10 cellular contexts compared by ENCODE assay signal in genomic region chr5:122163151-122164069, GRCh38. TPM values are rescaled to one million over a fixed set of nuclear protein-coding genes. Genes with fewer than 3 reads are reported as not detected.
DNase-seq lines count a peak whose midpoint lies in the region; ATAC-seq, FAIRE-seq and TF ChIP-seq lines count a peak whose summit lies in the region.
"Had no signal": no experiment of that assay in that cellular context is flagged by ENCODE, and none has a peak within 500 bp of the region (broad histone marks: within the 10 kb centered on the region; RNA-seq: fewer than 3 reads in every experiment).

No MANE protein-coding gene starts in this region.

- H3K4me2 ChIP-seq in HepG2 (ENCODE audit: low read depth, low read length) = no peak overlapping the region

- H3K27me3 ChIP-seq in HepG2 (ENCODE audit: control insufficient read depth in 1 of 2, insufficient read depth in 2 of 2, low read length in 2 of 2) (no peaks in the 10 kb centered on the region), right lobe of liver (no peaks in the 10 kb centered on the region), bronchial epithelial cell (ENCODE audit: control insufficient read depth, insufficient read depth, low read length) (no peaks in the 10 kb centered on the region), left lung (no peaks in the 10 kb centered on the region)

- no peak for TF ChIP-seq EP300 in HepG2 (IDR thresholded peaks at IDR 0.05; ENCODE audit: low read depth in 2 of 2, low read length in 2 of 2)
- TF ChIP-seq EP300 in HepG2 (CRISPR knock-in tag; IDR thresholded peaks at IDR 0.05; ENCODE audit: borderline replicate concordance) = no peak

- in situ Hi-C loops in HepG2 (cut with HindIII; ENCODE audit: extremely low pct_ligation_motif_present, low pct_unique_long_range_greater_than_20kb) = no loop called here

- H3K9me3 Mint-ChIP-seq in naive thymus-derived CD8-positive, alpha-beta T cell = no peaks in the 10 kb centered on the region
- H3K9me3 Mint-ChIP-seq: central memory CD8-positive, alpha-beta T cell had no signal

- H3K36me3 Mint-ChIP-seq in naive thymus-derived CD8-positive, alpha-beta T cell = no peaks in the 10 kb centered on the region
- H3K36me3 Mint-ChIP-seq: CD4-positive, CD25-positive, alpha-beta regulatory T cell had no signal

- POLR2A ChIA-PET in HepG2 (lab: Yijun Ruan, JAX) = no interaction called here
- POLR2A ChIA-PET in naive thymus-derived CD8-positive, alpha-beta T cell (lab: Charles Lee) = no interaction called here

- peaks cover 0 to 8% (median 1%) of the 10 kb centered on the region in 5 donors for H3K27me3 Mint-ChIP-seq in naive thymus-derived CD8-positive, alpha-beta T cell
- H3K27me3 Mint-ChIP-seq: CD4-positive, CD25-positive, alpha-beta regulatory T cell; central memory CD8-positive, alpha-beta T cell had no signal

- no peak for TF ChIP-seq POLR2A in HepG2 (IDR thresholded peaks at IDR 0.05; ENCODE audit: insufficient read depth in 1 of 2, low read depth in 2 of 2, low read length in 2 of 2)
- TF ChIP-seq POLR2A in right lobe of liver (IDR thresholded peaks at IDR 0.05) = no peak

- no peak for TF ChIP-seq RAD21 in HepG2 (CRISPR knock-in tag; IDR thresholded peaks at IDR 0.05)

- no peak for TF ChIP-seq CTCF in HepG2 (CRISPR knock-in tag; IDR thresholded peaks at IDR 0.05)
- no peak for TF ChIP-seq CTCF in right lobe of liver (IDR thresholded peaks at IDR 0.05)
- no peak for TF ChIP-seq CTCF in bronchial epithelial cell (IDR thresholded peaks at IDR 0.05; ENCODE audit: insufficient read depth, low read length, severe bottlenecking)
- no peak for TF ChIP-seq CTCF in left lung (IDR thresholded peaks at IDR 0.05)

- H3K4me1 Mint-ChIP-seq in naive thymus-derived CD8-positive, alpha-beta T cell = no peaks in the 10 kb centered on the region
- H3K4me1 Mint-ChIP-seq: CD4-positive, CD25-positive, alpha-beta regulatory T cell; central memory CD8-positive, alpha-beta T cell had no signal

- H4K20me1 ChIP-seq in HepG2 (ENCODE audit: insufficient read depth, low read length) = no peaks in the 10 kb centered on the region

- H3K36me3 ChIP-seq in HepG2 (replicated peaks in 1 of 2; ENCODE audit: control insufficient read depth in 1 of 2, insufficient read depth in 2 of 2, low read length in 2 of 2) (no peaks in the 10 kb centered on the region), right lobe of liver (no peaks in the 10 kb centered on the region), bronchial epithelial cell (ENCODE audit: control insufficient read depth, insufficient read depth, low read length) (no peaks in the 10 kb centered on the region), left lung (no peaks in the 10 kb centered on the region)

- no peak overlapping the region for H3K27ac ChIP-seq in HepG2 (ENCODE audit: extremely low read length, insufficient read depth, low read length)
- H3K27ac ChIP-seq in right lobe of liver = no peak overlapping the region
- peak overlapping the region; percentile 53 to 72 for H3K27ac ChIP-seq in left lung

- H2AFZ ChIP-seq in HepG2 (ENCODE audit: low read length) = no peak overlapping the region

- no peak for FAIRE-seq in HepG2 (lab: Jason Lieb, UNC)
- FAIRE-seq in bronchial epithelial cell (lab: Jason Lieb, UNC) = peak; percentile 18

- 38% methylated on average over 4 of the region's 4 CpGs for WGBS in HepG2 (ENCODE audit: low lambda C conversion rate)
- 63% methylated on average over 4 of the region's 4 CpGs for WGBS in right lobe of liver (ENCODE audit: insufficient coverage, low coverage, low lambda C conversion rate, missing lambda C conversion rate)

- no peaks in the 10 kb centered on the region for H3K9me3 ChIP-seq in HepG2 (ENCODE audit: low read length)
- no peaks in the 10 kb centered on the region for H3K9me3 ChIP-seq in right lobe of liver
- H3K9me3 ChIP-seq in left lung = no peaks in the 10 kb centered on the region

- no peaks in the 10 kb centered on the region for H3K79me2 ChIP-seq in HepG2 (ENCODE audit: insufficient read depth, low read length)

- H3K27ac Mint-ChIP-seq in naive thymus-derived CD8-positive, alpha-beta T cell = no peak overlapping the region

- no peak for DNase-seq in HepG2 (ENCODE audit: low spot score)
- no peak for DNase-seq in right lobe of liver
- peak; percentile 93 for DNase-seq in bronchial epithelial cell (ENCODE audit: low read depth)
- DNase-seq in left lung = no peak
- no peak for DNase-seq in naive thymus-derived CD8-positive, alpha-beta T cell
- no peak for DNase-seq in SIG-M5 (lab: John Stamatoyannopoulos, UW)
- DNase-seq in iPS-NIHi7 (ENCODE audit: extremely low spot score) = no peak
- DNase-seq: CD4-positive, CD25-positive, alpha-beta regulatory T cell had no signal

- H3K4me1 ChIP-seq in HepG2 (ENCODE audit: insufficient read depth, low read length) (peaks cover 18% of the 10 kb centered on the region), right lobe of liver (peaks cover 0 to 24% (median 0%) of the 10 kb centered on the region in 4 donors), left lung (peaks cover 0 to 8% of the 10 kb centered on the region in 2 donors)

- no TSS peak for BruUV-seq in HepG2 (replicated peaks; lab: Mats Ljungman, UMichigan)

- CTCF ChIA-PET in HepG2 (lab: Yijun Ruan, JAX; ENCODE audit: low intra/inter-chr PET ratio, low total read pairs) = no interaction called here

- H3K4me3 ChIP-seq in HepG2 (replicated peaks in 1 of 3; ENCODE audit: insufficient read depth in 1 of 3, low read depth in 2 of 3, low read length in 3 of 3) (no peak overlapping the region), right lobe of liver (no peak overlapping the region), bronchial epithelial cell (ENCODE audit: low read depth, low read length) (no peak overlapping the region), left lung (no peak overlapping the region)

- intact Hi-C loops in HepG2 (cut with micrococcal nuclease; ENCODE audit: unreplicated experiment) (no loop called here), right lobe of liver (cut with DNase I) (no loop called here), left lung (cut with DNase I) (no loop called here)

- no peak overlapping the region for H3K9ac ChIP-seq in HepG2 (ENCODE audit: insufficient read depth, low read depth, low read length)

- ATAC-seq in HepG2 (no peak), right lobe of liver (no peak), left lung (peak; percentile 79), GM21360 (IDR thresholded peaks at IDR 0.05; ENCODE audit: unreplicated experiment) (no peak)
- ATAC-seq in naive thymus-derived CD8-positive, alpha-beta T cell = no peak

- H3K4me3 Mint-ChIP-seq in naive thymus-derived CD8-positive, alpha-beta T cell = no peak overlapping the region
- H3K4me3 Mint-ChIP-seq: CD4-positive, CD25-positive, alpha-beta regulatory T cell; central memory CD8-positive, alpha-beta T cell had no signal

TF ChIP-seq in HepG2, 621 proteins besides CTCF, POLR2A, EP300 and RAD21:
- TF ChIP-seq NFE2L2 (IDR thresholded peaks at IDR 0.05; ENCODE audit: low read length) (no peak), CEBPB (IDR thresholded peaks at IDR 0.05; ENCODE audit: borderline replicate concordance, low read depth, low read length) (peak; percentile 17; the same call in 1 of the 2 replicates)

RNA-seq across cellular contexts. Expression of gene ZNF474, which starts 34.1 kb away (rescaled TPM):
- total RNA-seq in HepG2 (2016; rRNA removed; fragmentation: Illumina TruSeq; extraction: Trizol) (0.07 TPM in 1 of 2 replicates, not detected in the other), right lobe of liver (under 1 TPM in 1 of 6 experiments, not detected in 5; 0.12 TPM), bronchial epithelial cell (0.13 and 0.26 TPM in 2 replicates), left lung (1 to 10 TPM in 1 of 2 donors, not detected in 1; 2.0 TPM)
- not detected in 2 replicates for total RNA-seq in HepG2 (2016; cell fraction: cytosol; rRNA removed; fragmentation: Illumina TruSeq; extraction: Trizol; ENCODE audit: low read depth)
- total RNA-seq in HepG2 (2016; cell fraction: insoluble cytoplasmic fraction; rRNA removed; fragmentation: Illumina TruSeq; extraction: Trizol) = 0.13 TPM in 1 of 2 replicates, not detected in the other
- total RNA-seq in HepG2 (2016; cell fraction: membrane; rRNA removed; fragmentation: Illumina TruSeq; extraction: Trizol) = 0.10 and 0.25 TPM in 2 replicates
- total RNA-seq in HepG2 (2016; cell fraction: nucleus; rRNA removed; fragmentation: Illumina TruSeq; extraction: Trizol) = 0.25 and 0.38 TPM in 2 replicates
- polyA plus RNA-seq in HepG2 (2011; rRNA removed) = not detected in 2 replicates
- 0.04 TPM in 1 of 2 replicates, not detected in the other for polyA plus RNA-seq in HepG2 (2011; cell fraction: cytosol; rRNA removed)
- 0.10 TPM in 2 replicates for polyA plus RNA-seq in HepG2 (2011; cell fraction: nucleus; rRNA removed)
- 0.11 TPM in 1 of 2 replicates, not detected in the other for polyA plus RNA-seq in HepG2 (2012)
- not detected in 2 replicates for polyA plus RNA-seq in HepG2 (2016; cell fraction: cytosol; fragmentation: Illumina TruSeq; extraction: Trizol; ENCODE audit: low read depth)
- not detected in 2 replicates for polyA plus RNA-seq in HepG2 (2016; cell fraction: insoluble cytoplasmic fraction; fragmentation: Illumina TruSeq; extraction: Trizol; ENCODE audit: low read depth)
- not detected in 2 replicates for polyA plus RNA-seq in HepG2 (2016; cell fraction: membrane; fragmentation: Illumina TruSeq; extraction: Trizol; ENCODE audit: low read depth)
- not detected in 2 replicates for polyA plus RNA-seq in HepG2 (2016; cell fraction: nucleus; fragmentation: Illumina TruSeq; extraction: Trizol; ENCODE audit: insufficient read depth, low read depth)
- polyA minus RNA-seq in HepG2 (2011; rRNA and poly(A)+ RNA removed; ENCODE audit: low replicate concordance) = 0.12 TPM in 1 of 2 replicates, not detected in the other
- polyA minus RNA-seq in HepG2 (2011; cell fraction: cytosol; rRNA and poly(A)+ RNA removed) = not detected in 2 replicates
- polyA minus RNA-seq in HepG2 (2011; cell fraction: nucleus; rRNA and poly(A)+ RNA removed) = 0.26 and 0.37 TPM in 2 replicates
- total RNA-seq in naive thymus-derived CD8-positive, alpha-beta T cell = under 1 TPM; 0.42 to 0.47 TPM
- polyA plus RNA-seq in naive thymus-derived CD8-positive, alpha-beta T cell = not detected

Comparison
In these comparisons a context has a peak if more than half of its experiments do, and no peak if none do; other contexts are left out.
1. H3K27ac ChIP-seq: peak in left lung (2 of 2); none in HepG2 (single experiment) and right lobe of liver (0 of 3).